ENCODE assay signal across 19 cellular contexts in genomic region chr5:117488976-117489500, GRCh38.
A peak's percentile ranks its signal among the peaks of the same experiment; 100 is the strongest.
DNase-seq lines count a peak whose midpoint lies in the region.
"Had no signal": no experiment of that assay in that cellular context is flagged by ENCODE, and none has a peak within 500 bp of the region (broad histone marks: within the 10 kb centered on the region; RNA-seq: fewer than 3 reads in every experiment).

No MANE protein-coding gene starts in this region.

- POLR2A ChIA-PET in activated CD4-positive, alpha-beta memory T cell treated with anti-CD3 and anti-CD28 coated beads, Interleukin-2, amount 10 ng/mL, durations not matched to agents 7 days and 5 days (lab: Charles Lee), result no interaction called here

- no peaks in the 10 kb centered on the region for H3K36me3 Mint-ChIP-seq in activated naive CD8-positive, alpha-beta T cell treated with anti-CD3 and anti-CD28 coated beads for 36 hours
- no peaks in the 10 kb centered on the region for H3K36me3 Mint-ChIP-seq in activated CD4-positive, alpha-beta memory T cell treated with anti-CD3 and anti-CD28 coated beads, Interleukin-2, amount 10 ng/mL, durations not matched to agents 7 days and 5 days (ENCODE audit: low read depth)
- H3K36me3 Mint-ChIP-seq: type B pancreatic cell had no signal

- H3K9me3 Mint-ChIP-seq in activated naive CD8-positive, alpha-beta T cell treated with anti-CD3 and anti-CD28 coated beads for 36 hours, result peaks cover 7% of the 10 kb centered on the region
- H3K9me3 Mint-ChIP-seq in activated CD4-positive, alpha-beta memory T cell treated with anti-CD3 and anti-CD28 coated beads, Interleukin-2, amount 10 ng/mL, durations not matched to agents 7 days and 5 days, result no peaks in the 10 kb centered on the region

- H3K4me3 Mint-ChIP-seq in activated naive CD8-positive, alpha-beta T cell treated with anti-CD3 and anti-CD28 coated beads for 36 hours, result no peak overlapping the region
- no peak overlapping the region for H3K4me3 Mint-ChIP-seq in activated CD4-positive, alpha-beta memory T cell treated with anti-CD3 and anti-CD28 coated beads, Interleukin-2, amount 10 ng/mL, durations not matched to agents 7 days and 5 days
- H3K4me3 Mint-ChIP-seq: activated T-helper 17 cell treated with anti-CD3 and anti-CD28 coated beads, Interleukin-2, amount 50 U/mL, for 72 hours; nephron; type B pancreatic cell had no signal

- DNase-seq in COR-L47 (lab: John Stamatoyannopoulos, UW) (peak; percentile 51), LHCN-M2 (ENCODE audit: low read depth) (peak; percentile 25), NCI-H2227 treated with DMSO at 0.1 percent for 48 hours (lab: John Stamatoyannopoulos, UW) (peak; percentile 8), astrocyte of the hippocampus (ENCODE audit: low read depth, low spot score) (peak; percentile 32), T1000 (lab: John Stamatoyannopoulos, UW) (no peak), AML-193 (lab: John Stamatoyannopoulos, UW) (no peak)
- DNase-seq in activated naive CD8-positive, alpha-beta T cell treated with anti-CD3 and anti-CD28 coated beads for 36 hours, result no peak
- DNase-seq in activated CD4-positive, alpha-beta memory T cell treated with anti-CD3 and anti-CD28 coated beads, Interleukin-2, amount 10 ng/mL, durations not matched to agents 7 days and 5 days, result no peak
- DNase-seq: activated CD4-positive, alpha-beta T cell treated with anti-CD3 and anti-CD28 coated beads for 1 hour; Calu3; HCEC 1CT; left cardiac atrium; mesendoderm; NCI-H345; stimulated activated CD4-positive, alpha-beta T cell treated with anti-CD3 and anti-CD28 coated beads, Interleukin-4, amount 100 ng/mL, for 1 hour; stomach had no signal

- H3K27me3 Mint-ChIP-seq in activated naive CD8-positive, alpha-beta T cell treated with anti-CD3 and anti-CD28 coated beads for 36 hours, result no peaks in the 10 kb centered on the region
- H3K27me3 Mint-ChIP-seq in activated CD4-positive, alpha-beta memory T cell treated with anti-CD3 and anti-CD28 coated beads, Interleukin-2, amount 10 ng/mL, durations not matched to agents 7 days and 5 days, result no peaks in the 10 kb centered on the region
- H3K27me3 Mint-ChIP-seq: activated T-helper 17 cell treated with anti-CD3 and anti-CD28 coated beads, Interleukin-2, amount 50 U/mL, for 72 hours; type B pancreatic cell had no signal

- CTCF ChIA-PET in activated CD4-positive, alpha-beta memory T cell treated with anti-CD3 and anti-CD28 coated beads, Interleukin-2, amount 10 ng/mL, durations not matched to agents 7 days and 5 days (lab: Charles Lee), result interaction anchor here (1.6 kb wide), 1 partner anchor 35 kb away, joined by 3 read pairs; no protein-coding TSS in a partner anchor

- H3K27ac Mint-ChIP-seq in activated naive CD8-positive, alpha-beta T cell treated with anti-CD3 and anti-CD28 coated beads for 36 hours, result no peak overlapping the region
- H3K27ac Mint-ChIP-seq in activated CD4-positive, alpha-beta memory T cell treated with anti-CD3 and anti-CD28 coated beads, Interleukin-2, amount 10 ng/mL, durations not matched to agents 7 days and 5 days, result no peak overlapping the region
- H3K27ac Mint-ChIP-seq: activated T-helper 17 cell treated with anti-CD3 and anti-CD28 coated beads, Interleukin-2, amount 50 U/mL, for 72 hours; nephron; type B pancreatic cell had no signal

- H3K4me1 Mint-ChIP-seq in activated naive CD8-positive, alpha-beta T cell treated with anti-CD3 and anti-CD28 coated beads for 36 hours, result no peaks in the 10 kb centered on the region
- H3K4me1 Mint-ChIP-seq in activated CD4-positive, alpha-beta memory T cell treated with anti-CD3 and anti-CD28 coated beads, Interleukin-2, amount 10 ng/mL, durations not matched to agents 7 days and 5 days, result no peaks in the 10 kb centered on the region
- H3K4me1 Mint-ChIP-seq: activated T-helper 17 cell treated with anti-CD3 and anti-CD28 coated beads, Interleukin-2, amount 50 U/mL, for 72 hours; nephron had no signal

Comparison
In these comparisons a context has a peak if more than half of its experiments do, and no peak if none do; other contexts are left out.
1. DNase-seq: peak in COR-L47 (single experiment), LHCN-M2 (single experiment), NCI-H2227 treated with DMSO at 0.1 percent for 48 hours (single experiment) and astrocyte of the hippocampus (single experiment); none in T1000 (single experiment), activated naive CD8-positive, alpha-beta T cell treated with anti-CD3 and anti-CD28 coated beads for 36 hours (single experiment), AML-193 (0 of 2) and activated CD4-positive, alpha-beta memory T cell treated with anti-CD3 and anti-CD28 coated beads, Interleukin-2, amount 10 ng/mL, durations not matched to agents 7 days and 5 days (single experiment).